ENCODE assay signal across 12 cellular contexts in genomic region chr5:89267764-89268163, GRCh38.
"Had no signal": no experiment of that assay in that cellular context is flagged by ENCODE, and none has a peak within 500 bp of the region (broad histone marks: within the 10 kb centered on the region; RNA-seq: fewer than 3 reads in every experiment).

No MANE protein-coding gene starts in this region.

- H3K27me3 ChIP-seq: breast epithelium had no signal

- H3K27me3 Mint-ChIP-seq: activated CD4-positive, alpha-beta memory T cell treated with anti-CD3 and anti-CD28 coated beads, Interleukin-2, amount 10 ng/mL, durations not matched to agents 7 days and 5 days; activated naive CD8-positive, alpha-beta T cell treated with anti-CD3 and anti-CD28 coated beads, Interleukin-2, amount 10 ng/mL, durations not matched to agents 7 days and 5 days had no signal

- H3K36me3 Mint-ChIP-seq: activated naive CD8-positive, alpha-beta T cell treated with anti-CD3 and anti-CD28 coated beads, Interleukin-2, amount 10 ng/mL, durations not matched to agents 7 days and 5 days; immature natural killer cell; naive thymus-derived CD8-positive, alpha-beta T cell had no signal

- H3K4me3 ChIP-seq: breast epithelium, lung had no signal

- DNase-seq: activated CD4-positive, alpha-beta memory T cell treated with anti-CD3 and anti-CD28 coated beads, Interleukin-2, amount 10 ng/mL, durations not matched to agents 7 days and 5 days; activated gamma-delta T cell; activated naive CD8-positive, alpha-beta T cell treated with anti-CD3 and anti-CD28 coated beads, Interleukin-2, amount 10 ng/mL, durations not matched to agents 7 days and 5 days; activated T-cell treated with anti-CD3 and anti-CD28 coated beads, Interleukin-2, amount 50 U/mL, for 48 hours; dermis blood vessel endothelial cell; glutamatergic neuron; immature natural killer cell; stimulated activated CD4-positive, alpha-beta T cell treated with anti-CD3 and anti-CD28 coated beads, Interleukin-4, amount 100 ng/mL, for 4 hours had no signal

- H3K27ac ChIP-seq: breast epithelium had no signal

- H3K4me3 Mint-ChIP-seq: activated CD4-positive, alpha-beta memory T cell treated with anti-CD3 and anti-CD28 coated beads, Interleukin-2, amount 10 ng/mL, durations not matched to agents 7 days and 5 days; activated naive CD8-positive, alpha-beta T cell treated with anti-CD3 and anti-CD28 coated beads, Interleukin-2, amount 10 ng/mL, durations not matched to agents 7 days and 5 days; immature natural killer cell had no signal

- H3K9me3 Mint-ChIP-seq: activated CD4-positive, alpha-beta memory T cell treated with anti-CD3 and anti-CD28 coated beads, Interleukin-2, amount 10 ng/mL, durations not matched to agents 7 days and 5 days; activated naive CD8-positive, alpha-beta T cell treated with anti-CD3 and anti-CD28 coated beads, Interleukin-2, amount 10 ng/mL, durations not matched to agents 7 days and 5 days; immature natural killer cell had no signal

- H3K27ac Mint-ChIP-seq: activated CD4-positive, alpha-beta memory T cell treated with anti-CD3 and anti-CD28 coated beads, Interleukin-2, amount 10 ng/mL, durations not matched to agents 7 days and 5 days; activated naive CD8-positive, alpha-beta T cell treated with anti-CD3 and anti-CD28 coated beads, Interleukin-2, amount 10 ng/mL, durations not matched to agents 7 days and 5 days; immature natural killer cell had no signal

- ATAC-seq: esophagus mucosa; naive thymus-derived CD8-positive, alpha-beta T cell had no signal

- H3K4me1 Mint-ChIP-seq: activated CD4-positive, alpha-beta memory T cell treated with anti-CD3 and anti-CD28 coated beads, Interleukin-2, amount 10 ng/mL, durations not matched to agents 7 days and 5 days; activated naive CD8-positive, alpha-beta T cell treated with anti-CD3 and anti-CD28 coated beads, Interleukin-2, amount 10 ng/mL, durations not matched to agents 7 days and 5 days had no signal
